ENCODE assay signal across 26 cellular contexts in the genomic region with DNA sequence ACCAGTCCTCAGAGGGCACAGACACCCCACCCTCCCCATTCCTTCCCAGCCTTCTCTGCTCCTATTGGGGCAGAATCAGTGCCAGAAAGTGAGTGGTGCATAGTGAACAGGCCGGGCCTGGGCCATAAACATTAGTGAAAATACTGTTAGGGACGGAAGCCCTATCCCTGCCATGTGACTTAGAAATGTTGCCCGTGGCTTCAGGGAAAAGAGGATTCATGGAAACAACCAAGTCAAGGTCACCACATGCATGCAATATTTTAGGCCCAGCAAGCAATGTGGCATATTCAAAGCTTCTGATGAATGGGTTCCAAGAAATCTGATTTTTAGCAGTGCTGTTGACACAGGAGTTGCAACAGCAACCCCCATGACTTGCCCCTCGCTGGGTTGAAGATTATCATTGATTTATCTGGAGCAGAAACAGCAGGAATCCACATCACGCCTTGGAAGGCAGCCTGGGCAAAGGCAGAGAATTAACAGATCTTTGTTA. TPM values are rescaled to one million over a fixed set of nuclear protein-coding genes. Genes with fewer than 3 reads are reported as not detected.
DNase-seq lines count a peak whose midpoint lies in the region; ATAC-seq and TF ChIP-seq lines count a peak whose summit lies in the region.
"Had no signal": no experiment of that assay in that cellular context is flagged by ENCODE, and none has a peak within 500 bp of the region (broad histone marks: within the 10 kb centered on the region; RNA-seq: fewer than 3 reads in every experiment).

No MANE protein-coding gene starts in this region.

- H3K36me3 ChIP-seq in HUES6 (ENCODE audit: control insufficient read depth, insufficient read depth, low read length) (no peaks in the 10 kb centered on the region), stomach (no peaks in the 10 kb centered on the region)
- H3K36me3 ChIP-seq in CD8-positive, alpha-beta T cell (ENCODE audit: insufficient read depth, low read length), result no peaks in the 10 kb centered on the region
- H3K36me3 ChIP-seq: brain microvascular endothelial cell, SJSA1, thyroid gland had no signal

- no peak overlapping the region for H3K4me3 Mint-ChIP-seq in CD8-positive, alpha-beta T cell
- H3K4me3 Mint-ChIP-seq: activated CD4-positive, alpha-beta T cell treated with anti-CD3 and anti-CD28 coated beads, Interleukin-2, amount 10 ng/mL, durations not matched to agents 7 days and 5 days; activated naive CD8-positive, alpha-beta T cell treated with anti-CD3 and anti-CD28 coated beads, Interleukin-2, amount 10 ng/mL, durations not matched to agents 7 days and 5 days; activated T-helper 17 cell treated with anti-CD3 and anti-CD28 coated beads, Interleukin-2, amount 50 U/mL, for 72 hours; HFFc6; stimulated activated naive B cell treated with anti-CD40 and anti-IgM and Interleukin-4, amounts not matched to agents 10 μg/mL and 1 μg/mL and 100 μg/mL, for 72 hours; T-helper 1 cell treated with Interleukin-12 subunit alpha and Interleukin-12 subunit beta and Interleukin-4 antibody, amounts not matched to agents 30 μg/mL and 1 μg/mL, for 36 hours had no signal

- H3K4me3 ChIP-seq in HUES6 (ENCODE audit: low read depth, low read length), result no peak overlapping the region
- no peak overlapping the region for H3K4me3 ChIP-seq in stomach
- no peak overlapping the region for H3K4me3 ChIP-seq in CD8-positive, alpha-beta T cell (ENCODE audit: low read depth, low read length)
- H3K4me3 ChIP-seq: mucosa of descending colon, SJSA1, thyroid gland had no signal

- WGBS in stomach, 5 donors, result 48 to 63% (median 55%) methylated on average over 5 of the region's 5 CpGs

- H3K9ac ChIP-seq in HUES6 (ENCODE audit: low read length), result peak overlapping the region; percentile 16

- H3K36me3 Mint-ChIP-seq in CD8-positive, alpha-beta T cell, result no peaks in the 10 kb centered on the region
- H3K36me3 Mint-ChIP-seq: stimulated activated naive B cell treated with anti-CD40 and anti-IgM and Interleukin-4, amounts not matched to agents 10 μg/mL and 1 μg/mL and 100 μg/mL, for 72 hours had no signal

- POLR2A ChIA-PET in CD8-positive, alpha-beta T cell (lab: Charles Lee), result no interaction called here

- CTCF ChIA-PET in CD8-positive, alpha-beta T cell (lab: Charles Lee), result interaction anchor here (1.2 to 4.3 kb wide), 3 partner anchors 14 to 30 kb away, joined by 5 to 25 read pairs (median 5); no protein-coding TSS in a partner anchor

- no peaks in the 10 kb centered on the region for H3K27me3 Mint-ChIP-seq in CD8-positive, alpha-beta T cell (ENCODE audit: low read depth)
- H3K27me3 Mint-ChIP-seq: activated CD4-positive, alpha-beta T cell treated with anti-CD3 and anti-CD28 coated beads, Interleukin-2, amount 10 ng/mL, durations not matched to agents 7 days and 5 days; activated T-helper 17 cell treated with anti-CD3 and anti-CD28 coated beads, Interleukin-2, amount 50 U/mL, for 72 hours; progenitor cell of endocrine pancreas; stimulated activated naive B cell treated with anti-CD40 and anti-IgM and Interleukin-4, amounts not matched to agents 10 μg/mL and 1 μg/mL and 100 μg/mL, for 72 hours had no signal

- no peak for TF ChIP-seq CTCF in stomach (IDR thresholded peaks at IDR 0.05)
- TF ChIP-seq CTCF in CD8-positive, alpha-beta T cell (IDR thresholded peaks at IDR 0.05), result no peak

- H3K27ac Mint-ChIP-seq in CD8-positive, alpha-beta T cell, result no peak overlapping the region
- H3K27ac Mint-ChIP-seq: activated CD4-positive, alpha-beta T cell treated with anti-CD3 and anti-CD28 coated beads, Interleukin-2, amount 10 ng/mL, durations not matched to agents 7 days and 5 days; activated T-helper 17 cell treated with anti-CD3 and anti-CD28 coated beads, Interleukin-2, amount 50 U/mL, for 72 hours; HFFc6; progenitor cell of endocrine pancreas; stimulated activated naive B cell treated with anti-CD40 and anti-IgM and Interleukin-4, amounts not matched to agents 10 μg/mL and 1 μg/mL and 100 μg/mL, for 72 hours; T-helper 1 cell treated with Interleukin-12 subunit alpha and Interleukin-12 subunit beta and Interleukin-4 antibody, amounts not matched to agents 30 μg/mL and 1 μg/mL, for 36 hours had no signal

- H3K9me3 ChIP-seq in HUES6 (ENCODE audit: control insufficient read depth, insufficient read depth, low read depth, low read length), result no peaks in the 10 kb centered on the region
- no peaks in the 10 kb centered on the region for H3K9me3 ChIP-seq in stomach
- no peaks in the 10 kb centered on the region for H3K9me3 ChIP-seq in CD8-positive, alpha-beta T cell (ENCODE audit: low read length)
- H3K9me3 ChIP-seq: mucosa of descending colon, SJSA1, thyroid gland had no signal

- intact Hi-C loops in stomach (cut with DNase I; ENCODE audit: low total_unique reads), result no loop called here
- intact Hi-C loops in CD8-positive, alpha-beta T cell (cut with DNase I, micrococcal nuclease), result no loop called here

- no peak for TF ChIP-seq POLR2A in stomach (IDR thresholded peaks at IDR 0.05)

- ATAC-seq in GM18861 (IDR thresholded peaks at IDR 0.05; ENCODE audit: unreplicated experiment), result no peak
- ATAC-seq in HG02571 (IDR thresholded peaks at IDR 0.05; ENCODE audit: unreplicated experiment), result no peak
- ATAC-seq in CD8-positive, alpha-beta T cell, result no peak
- ATAC-seq: activated T-helper 17 cell treated with anti-CD3 and anti-CD28 coated beads, Interleukin-2, amount 50 U/mL, for 72 hours; Panc1; stimulated activated naive B cell treated with anti-CD40 and anti-IgM and Interleukin-4, amounts not matched to agents 10 μg/mL and 1 μg/mL and 100 μg/mL, for 72 hours had no signal

- peaks cover 23% of the 10 kb centered on the region for H3K4me1 ChIP-seq in HUES6 (ENCODE audit: control insufficient read depth, insufficient read depth, low read length)
- H3K4me1 ChIP-seq in stomach, result peaks cover 0 to 43% (median 26%) of the 10 kb centered on the region in 4 donors
- no peaks in the 10 kb centered on the region for H3K4me1 ChIP-seq in CD8-positive, alpha-beta T cell (ENCODE audit: insufficient read depth, low read length)

- H3K27me3 ChIP-seq in HUES6 (ENCODE audit: control insufficient read depth, insufficient read depth, low read length) (no peaks in the 10 kb centered on the region), layer of hippocampus (ENCODE audit: control insufficient read depth, insufficient read depth, low read length) (no peaks in the 10 kb centered on the region), stomach (no peaks in the 10 kb centered on the region)
- no peaks in the 10 kb centered on the region for H3K27me3 ChIP-seq in CD8-positive, alpha-beta T cell (ENCODE audit: insufficient read depth, low read length)
- H3K27me3 ChIP-seq: brain microvascular endothelial cell, SJSA1, thyroid gland had no signal

- H3K27ac ChIP-seq in HUES6 (ENCODE audit: low read depth, low read length) (no peak overlapping the region), layer of hippocampus (ENCODE audit: low read depth, low read length) (peak overlapping the region; percentile 35), stomach (peak overlapping the region in 4 of 5 donors; percentile 47 to 83 (median 56))
- H3K27ac ChIP-seq in CD8-positive, alpha-beta T cell (ENCODE audit: low read depth, low read length), result no peak overlapping the region
- H3K27ac ChIP-seq: brain microvascular endothelial cell, SJSA1, thyroid gland had no signal

- DNase-seq in NCI-H69 (lab: John Stamatoyannopoulos, UW) (peak; percentile 19), stomach (no peak)
- no peak for DNase-seq in CD8-positive, alpha-beta T cell
- DNase-seq: activated CD4-positive, alpha-beta T cell treated with anti-CD3 and anti-CD28 coated beads, Interleukin-2, amount 10 ng/mL, durations not matched to agents 7 days and 5 days; activated naive CD8-positive, alpha-beta T cell treated with anti-CD3 and anti-CD28 coated beads, Interleukin-2, amount 10 ng/mL, durations not matched to agents 7 days and 5 days; brain microvascular endothelial cell; DMS79; glutamatergic neuron; HFFc6; left colon; mucosa of descending colon; NCI-H1092 treated with DMSO at 0.1 percent for 48 hours; NCI-H2081 treated with DMSO at 0.1 percent for 48 hours; NK-92 treated with Interleukin-12 subunit alpha and Interleukin-12 subunit beta, amount 100 ng/mL, for 24 hours; small intestine; stimulated activated naive B cell treated with anti-CD40 and anti-IgM and Interleukin-4, amounts not matched to agents 10 μg/mL and 1 μg/mL and 100 μg/mL, for 72 hours; thyroid gland had no signal

- peaks cover 13% of the 10 kb centered on the region for H3K4me1 Mint-ChIP-seq in CD8-positive, alpha-beta T cell (ENCODE audit: low read depth)

- TF ChIP-seq EP300 in stomach (IDR thresholded peaks at IDR 0.05), result peak; percentile 66

- H3K9me3 Mint-ChIP-seq in CD8-positive, alpha-beta T cell, result no peaks in the 10 kb centered on the region
- H3K9me3 Mint-ChIP-seq: activated CD4-positive, alpha-beta T cell treated with anti-CD3 and anti-CD28 coated beads, Interleukin-2, amount 10 ng/mL, durations not matched to agents 7 days and 5 days; activated T-helper 17 cell treated with anti-CD3 and anti-CD28 coated beads, Interleukin-2, amount 50 U/mL, for 72 hours; HFFc6; stimulated activated naive B cell treated with anti-CD40 and anti-IgM and Interleukin-4, amounts not matched to agents 10 μg/mL and 1 μg/mL and 100 μg/mL, for 72 hours; T-helper 1 cell treated with Interleukin-12 subunit alpha and Interleukin-12 subunit beta and Interleukin-4 antibody, amounts not matched to agents 30 μg/mL and 1 μg/mL, for 36 hours had no signal

RNA-seq across cellular contexts. Expression of gene CCNL1, which starts 52.3 kb away (rescaled TPM):
- 100 to 1,000 TPM in 4 of 5 donors, 10 to 100 TPM in 1; 63.1 to 484 (median 434) TPM for total RNA-seq in stomach
- 10 to 100 TPM; 14.0 to 74.3 (median 28.9) TPM for polyA plus RNA-seq in stomach
- total RNA-seq in CD8-positive, alpha-beta T cell, result 1,000 to 10,000 TPM; 1,161 to 1,206 TPM

Comparison
In these comparisons a context has a peak if more than half of its experiments do, and no peak if none do; other contexts are left out.
1. H3K27ac ChIP-seq: peak in layer of hippocampus (single experiment) and stomach (4 of 5); none in HUES6 (single experiment) and CD8-positive, alpha-beta T cell (single experiment).